ENCODE assay signal across 22 cellular contexts in the genomic region with DNA sequence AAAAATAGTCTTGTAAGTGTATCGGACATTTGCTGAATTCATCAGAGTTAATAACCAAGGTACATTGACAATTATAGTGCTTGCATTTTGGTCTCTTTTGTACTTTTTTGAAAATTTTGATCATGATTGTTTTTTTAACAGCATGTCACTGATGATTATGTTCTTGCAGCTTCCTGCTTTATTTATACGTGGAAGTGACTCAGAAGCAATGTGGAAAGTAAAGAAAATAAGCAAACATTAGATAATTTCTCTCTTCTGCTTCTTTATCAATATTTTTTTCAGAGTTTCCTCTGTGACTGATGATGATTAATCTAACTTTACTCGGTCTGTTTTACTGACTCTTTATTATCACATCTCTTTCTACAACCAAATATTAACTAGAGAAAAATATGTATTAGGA.
"Had no signal": no experiment of that assay in that cellular context is flagged by ENCODE, and none has a peak within 500 bp of the region (broad histone marks: within the 10 kb centered on the region; RNA-seq: fewer than 3 reads in every experiment).

No MANE protein-coding gene starts in this region.

- H3K4me1 ChIP-seq: gastrocnemius medialis, heart left ventricle, pancreas, right atrium auricular region, spleen, testis, tibial artery had no signal

- FAIRE-seq: colon, endometrium, kidney, pancreas had no signal

- H3K4me3 ChIP-seq: gastrocnemius medialis, heart left ventricle, hepatocyte, mucosa of descending colon, pancreas, right atrium auricular region, spleen, testis, tibial artery had no signal

- H3K4me2 ChIP-seq: hepatocyte had no signal

- H2AFZ ChIP-seq: hepatocyte had no signal

- H3K79me2 ChIP-seq: hepatocyte had no signal

- H3K36me3 ChIP-seq: gastrocnemius medialis, heart left ventricle, neutrophil, pancreas, right atrium auricular region, spleen, tibial artery had no signal

- H3K27me3 ChIP-seq: gastrocnemius medialis, heart left ventricle, hepatocyte, neutrophil, pancreas, right atrium auricular region, spleen, testis, tibial artery had no signal

- DNase-seq: cerebellar nuclear complex; effector memory CD8-positive, alpha-beta T cell; gastrocnemius medialis; heart left ventricle; kidney; mucosa of descending colon; naive B cell; pancreas; spleen; stimulated activated CD4-positive, alpha-beta T cell treated with anti-CD3 and anti-CD28 coated beads, Interleukin-4, amount 100 ng/mL, for 4 hours; stimulated activated naive CD8-positive, alpha-beta T cell treated with anti-CD3 and anti-CD28 coated beads, Interleukin-15, Interleukin-2, amounts not matched to agents 100 U/mL and 50 U/mL, for 24 hours; substantia nigra; testis; tibial artery had no signal

- H3K9me3 ChIP-seq: gastrocnemius medialis, heart left ventricle, mucosa of descending colon, neutrophil, pancreas, right atrium auricular region, spleen, testis, tibial artery had no signal

- H3K27ac ChIP-seq: gastrocnemius medialis, heart left ventricle, hepatocyte, neutrophil, pancreas, right atrium auricular region, spleen, testis, tibial artery had no signal

- ATAC-seq: effector memory CD8-positive, alpha-beta T cell; gastrocnemius medialis; heart left ventricle; left lobe of liver; mucosa of descending colon; natural killer cell treated with Interleukin-12 subunit alpha and Interleukin-12 subunit beta and Interleukin-15 and Interleukin-18, amount 100 ng/mL, for 72 hours; pancreas; stimulated activated memory B cell treated with anti-CD40 and anti-IgM and Interleukin-4, amounts not matched to agents 10 μg/mL and 1 μg/mL and 100 μg/mL, for 72 hours; stimulated activated naive CD8-positive, alpha-beta T cell treated with anti-CD3 and anti-CD28 coated beads, Interleukin-15, Interleukin-2, amounts not matched to agents 100 U/mL and 50 U/mL, for 24 hours had no signal
